32 cellular contexts compared by ENCODE assay signal in the genomic region with DNA sequence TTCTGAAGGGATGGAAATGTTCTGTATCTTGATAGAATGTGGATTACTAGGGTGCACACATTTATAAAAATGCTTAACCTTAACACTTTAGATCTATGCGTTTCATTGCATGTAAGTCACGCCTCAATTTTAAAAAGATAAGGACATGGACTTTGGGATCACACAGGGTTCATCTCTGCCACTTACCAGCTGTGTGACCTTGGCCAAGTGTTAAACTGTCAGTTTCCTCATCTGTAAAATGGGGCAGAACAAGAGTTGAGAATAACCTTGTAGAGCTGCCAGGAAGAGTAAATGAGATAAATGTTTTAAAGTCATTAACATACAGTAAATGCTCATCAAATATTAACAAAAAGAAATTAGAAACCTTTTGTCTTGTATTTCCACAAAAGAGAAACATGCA. TPM values are rescaled to one million over a fixed set of nuclear protein-coding genes. Genes with fewer than 3 reads are reported as not detected.
"Had no signal": no experiment of that assay in that cellular context is flagged by ENCODE, and none has a peak within 500 bp of the region (broad histone marks: within the 10 kb centered on the region; RNA-seq: fewer than 3 reads in every experiment).

No MANE protein-coding gene starts in this region.

- H3K27ac ChIP-seq: ascending aorta, cardiac muscle cell, VCaP had no signal

- H3K36me3 ChIP-seq: ascending aorta, cardiac muscle cell had no signal

- DNase-seq: activated B cell treated with CpG ODN at 0.5 μM for 24 hours; activated CD4-positive, alpha-beta memory T cell treated with anti-CD3 and anti-CD28 coated beads for 36 hours; activated CD4-positive, alpha-beta T cell treated with anti-CD3 and anti-CD28 coated beads for 4 hours; activated CD4-positive, alpha-beta T cell treated with anti-CD3 and anti-CD28 coated beads, Interleukin-2, amount 10 ng/mL, durations not matched to agents 24 days and 14 days; activated CD4-positive, alpha-beta T cell treated with anti-CD3 and anti-CD28 coated beads, Interleukin-2, amount 50 U/mL, for 1 hour; activated CD4-positive, alpha-beta T cell treated with anti-CD3 and anti-CD28 coated beads, Interleukin-2, amount 50 U/mL, for 4 hours; activated CD4-positive, CD25-positive, alpha-beta regulatory T cell treated with anti-CD3 and anti-CD28 coated beads, Interleukin-2, amount 50 U/mL, for 72 hours; activated CD8-positive, alpha-beta memory T cell treated with anti-CD3 and anti-CD28 coated beads, Interleukin-2, amount 50 U/mL, for 4 hours; activated CD8-positive, alpha-beta T cell treated with anti-CD3 and anti-CD28 coated beads for 36 hours; activated effector memory CD4-positive, alpha-beta T cell treated with anti-CD3 and anti-CD28 coated beads, Interleukin-2, amount 50 U/mL, for 16 hours; activated naive CD4-positive, alpha-beta T cell treated with anti-CD3 and anti-CD28 coated beads, Interleukin-2, amount 10 ng/mL, durations not matched to agents 7 days and 5 days; activated naive CD4-positive, alpha-beta T cell treated with Interleukin-2 at 50 U/mL for 16 hours; activated naive CD8-positive, alpha-beta T cell treated with anti-CD3 and anti-CD28 coated beads, Interleukin-2, amount 10 ng/mL, durations not matched to agents 7 days and 5 days; activated naive CD8-positive, alpha-beta T cell treated with anti-CD3 and anti-CD28 coated beads, Interleukin-2, amount 50 U/mL, for 24 hours; activated T-cell treated with anti-CD3 and anti-CD28 coated beads for 4 hours; activated T-cell treated with anti-CD3 and anti-CD28 coated beads, Interleukin-2, amount 50 U/mL, for 1 hour; activated T-cell treated with anti-CD3 and anti-CD28 coated beads, Interleukin-2, amount 50 U/mL, for 4 hours; activated T-cell treated with anti-CD3 and anti-CD28 coated beads, Interleukin-2, amount 50 U/mL, for 72 hours; amygdala; anterior cingulate cortex; caudate nucleus; cerebellar nuclear complex; T-helper 1 cell; T-helper 2 cell; T-helper 9 cell had no signal

- H3K27me3 ChIP-seq: ascending aorta, cardiac muscle cell had no signal

- H3K4me1 ChIP-seq: ascending aorta had no signal

- H3K4me3 ChIP-seq: ascending aorta, cardiac muscle cell had no signal

- FAIRE-seq: bronchial epithelial cell, TTC549 had no signal

- H3K9me3 ChIP-seq: ascending aorta had no signal

RNA-seq across cellular contexts. Expression of gene OLFML2A, which starts 59.3 kb away (rescaled TPM):
- total RNA-seq: activated CD4-positive, alpha-beta memory T cell treated with anti-CD3 and anti-CD28 coated beads for 36 hours; activated CD4-positive, alpha-beta T cell treated with anti-CD3 and anti-CD28 coated beads, Interleukin-2, amount 10 ng/mL, durations not matched to agents 24 days and 14 days; activated CD8-positive, alpha-beta T cell treated with anti-CD3 and anti-CD28 coated beads for 36 hours; activated naive CD8-positive, alpha-beta T cell treated with anti-CD3 and anti-CD28 coated beads, Interleukin-2, amount 10 ng/mL, durations not matched to agents 7 days and 5 days; activated T-cell treated with anti-CD3 and anti-CD28 coated beads, Interleukin-2, amount 50 U/mL, for 72 hours; activated T-helper 1 cell treated with anti-CD3 and anti-CD28 coated beads, Interleukin-12 subunit alpha, Interleukin-12 subunit beta, Interleukin-2, Interleukin-4 antibody, amounts not matched to agents 30 ng/mL and 10 ng/mL and 1 ng/mL, durations not matched to agents 14 hours and 24 hours and 36 hours; activated T-helper 17 cell treated with anti-CD3 and anti-CD28 coated beads, Interleukin-2, amount 50 U/mL, for 72 hours had no signal
